ENCODE assay signal across 23 cellular contexts in the genomic region with DNA sequence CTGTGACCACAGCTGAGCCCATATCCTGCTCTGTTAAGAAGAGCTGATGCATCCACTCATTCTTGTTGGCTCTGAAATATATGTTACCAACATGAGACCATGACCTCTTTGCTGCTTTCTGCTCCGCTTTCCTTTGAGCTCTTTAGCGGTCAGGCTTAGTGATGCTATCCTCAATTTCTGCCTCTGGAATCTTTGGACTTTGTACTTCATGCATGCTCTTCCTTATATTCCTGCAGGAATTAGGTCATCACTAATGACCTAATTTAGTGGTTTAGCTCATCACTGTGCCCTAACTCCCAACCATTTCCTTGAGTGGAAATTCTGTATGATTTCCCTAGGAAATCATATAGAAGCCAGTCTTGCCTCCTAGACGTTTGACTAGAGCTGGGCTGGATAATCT.
DNase-seq lines count a peak whose midpoint lies in the region; ATAC-seq, FAIRE-seq and TF ChIP-seq lines count a peak whose summit lies in the region.
"Had no signal": no experiment of that assay in that cellular context is flagged by ENCODE, and none has a peak within 500 bp of the region (broad histone marks: within the 10 kb centered on the region; RNA-seq: fewer than 3 reads in every experiment).

No MANE protein-coding gene starts in this region.

- in situ Hi-C loops in Caki2 (cut with HindIII; ENCODE audit: low pct_unique_long_range_greater_than_20kb, low sequenced_read_pairs) (no loop called here), Panc1 (cut with HindIII; ENCODE audit: low pct_unique_long_range_greater_than_20kb, low sequenced_read_pairs) (no loop called here)

- CTCF ChIA-PET in Panc1 (lab: Charles Lee) = interaction anchor here (0.7 kb wide), 1 partner anchor 44 kb away, joined by 3 read pairs; no protein-coding TSS in a partner anchor

- H3K27me3 Mint-ChIP-seq in natural killer cell (ENCODE audit: low read depth in 2 of 2) = no peaks in the 10 kb centered on the region

- TF ChIP-seq POLR2A in H54 (IDR thresholded peaks at IDR 0.05; ENCODE audit: low read depth, low read length) = no peak

- H3K4me1 ChIP-seq in Panc1 (ENCODE audit: control insufficient read depth, insufficient read depth, low read length) = peaks cover 14% of the 10 kb centered on the region; the same call in 1 of the 2 replicates

- FAIRE-seq in H54 (lab: Jason Lieb, UNC) = no peak
- FAIRE-seq: colon, kidney had no signal

- no peaks in the 10 kb centered on the region for H3K27me3 ChIP-seq in Panc1 (ENCODE audit: control insufficient read depth, insufficient read depth, low read length)

- peak; percentile 63 for DNase-seq in Caki2 (ENCODE audit: low read depth)
- DNase-seq in Panc1 (ENCODE audit: low read depth, low spot score) = no peak
- peak; percentile 63 for DNase-seq in epithelial cell of esophagus (ENCODE audit: low read depth)
- no peak for DNase-seq in natural killer cell
- DNase-seq in H54 (ENCODE audit: insufficient read length, low spot score) = no peak
- DNase-seq in COR-L47 (lab: John Stamatoyannopoulos, UW) = no peak
- DNase-seq: activated CD4-positive, alpha-beta T cell treated with anti-CD3 and anti-CD28 coated beads, Interleukin-2, amount 50 U/mL, for 48 hours; activated naive CD4-positive, alpha-beta T cell; aorta; DMS79; KG1; kidney; NCI-H1048; NCI-H2081 treated with DMSO at 0.1 percent for 48 hours; NCI-H524 treated with DMSO at 0.1 percent for 48 hours; SHP77 treated with DMSO at 0.1 percent for 48 hours; stimulated activated CD4-positive, alpha-beta T cell treated with anti-CD3 and anti-CD28 coated beads, Interleukin-4, amount 100 ng/mL, for 4 hours; T-helper 17 cell had no signal

- POLR2A ChIA-PET in Panc1 (lab: Charles Lee) = no interaction called here

- H3K9me3 Mint-ChIP-seq in natural killer cell = no peaks in the 10 kb centered on the region
- H3K9me3 Mint-ChIP-seq: CD14-positive monocyte, WTC11 had no signal

- no TSS peak for BruUV-seq in Panc1 (replicated peaks; lab: Mats Ljungman, UMichigan)

- no peak overlapping the region for H3K4me3 Mint-ChIP-seq in natural killer cell
- H3K4me3 Mint-ChIP-seq: CD14-positive monocyte, T-helper 17 cell, WTC11 had no signal

- H3K36me3 Mint-ChIP-seq in natural killer cell = peaks cover 15% of the 10 kb centered on the region
- H3K36me3 Mint-ChIP-seq: WTC11 had no signal

- intact Hi-C loops in Panc1 (cut with micrococcal nuclease; ENCODE audit: unreplicated experiment) = no loop called here
- intact Hi-C loops in natural killer cell (cut with micrococcal nuclease) = no loop called here

- H3K4me3 ChIP-seq in Panc1 (ENCODE audit: low read depth in 2 of 2, low read length in 2 of 2) (no peak overlapping the region), epithelial cell of esophagus (ENCODE audit: low read length) (no peak overlapping the region)

- peaks cover 5% of the 10 kb centered on the region; the same call in 1 of the 2 replicates for H3K9me3 ChIP-seq in Panc1 (ENCODE audit: control insufficient read depth, insufficient read depth, low read depth, low read length)

- no peak overlapping the region for H3K27ac ChIP-seq in Panc1 (ENCODE audit: low read length)

- H3K4me1 Mint-ChIP-seq in natural killer cell = peaks cover 56 to 61% of the 10 kb centered on the region in 2 donors

- TF ChIP-seq CTCF in Panc1 (IDR thresholded peaks at IDR 0.05) (no peak), epithelial cell of esophagus (IDR thresholded peaks at IDR 0.05; ENCODE audit: insufficient read depth, low read depth, low read length, missing control alignments) (no peak), natural killer cell (IDR thresholded peaks at IDR 0.05) (no peak)

- H3K27ac Mint-ChIP-seq in natural killer cell = peak overlapping the region; percentile 83 to 91
- H3K27ac Mint-ChIP-seq: WTC11 had no signal

- peak; percentile 3; the same call in 1 of the 2 replicates for ATAC-seq in Panc1
- ATAC-seq in natural killer cell = no peak
- ATAC-seq in SK-N-SH treated with all-trans-retinoic acid at 6 μM for 48 hours = no peak; the same call in 2 of the 3 replicates
- ATAC-seq in GM19351 (IDR thresholded peaks at IDR 0.05; ENCODE audit: unreplicated experiment) = no peak
- ATAC-seq: T-helper 17 cell, WTC11 had no signal

- H3K36me3 ChIP-seq in Panc1 (ENCODE audit: control insufficient read depth, insufficient read depth, low read length) = no peaks in the 10 kb centered on the region

TF ChIP-seq in SK-N-SH treated with all-trans-retinoic acid at 6 μM for 48 hours, 23 proteins besides CTCF, POLR2A, EP300 and RAD21:
- TF ChIP-seq SNAI2 (CRISPR knock-in tag; IDR thresholded peaks at IDR 0.05) (no peak), BACH2 (CRISPR knock-in tag; IDR thresholded peaks at IDR 0.05; ENCODE audit: borderline replicate concordance) (no peak)

Comparison
In these comparisons a context has a peak if more than half of its experiments do, and no peak if none do; other contexts are left out.
1. DNase-seq: peak in Caki2 (single experiment) and epithelial cell of esophagus (single experiment); none in Panc1 (single experiment), natural killer cell (single experiment), H54 (single experiment) and COR-L47 (single experiment).